Comparison of ENCODE assay signal across 15 cellular contexts in genomic region chrX:104432321-104432720, GRCh38.
"Had no signal": no experiment of that assay in that cellular context is flagged by ENCODE, and none has a peak within 500 bp of the region (broad histone marks: within the 10 kb centered on the region; RNA-seq: fewer than 3 reads in every experiment).

No MANE protein-coding gene starts in this region.

- H3K4me1 ChIP-seq: ascending aorta, right lobe of liver, spleen had no signal

- H3K27me3 ChIP-seq: ascending aorta had no signal

- H3K36me3 ChIP-seq: ascending aorta, right lobe of liver, spleen had no signal

- H3K4me3 ChIP-seq: ascending aorta, lung, right lobe of liver, spleen had no signal

- DNase-seq: activated CD4-positive, alpha-beta T cell treated with anti-CD3 and anti-CD28 coated beads for 4 hours; activated CD8-positive, alpha-beta T cell treated with anti-CD3 and anti-CD28 coated beads for 36 hours; activated naive CD4-positive, alpha-beta T cell; cortex of kidney; effector CD8-positive, alpha-beta T cell; nucleus accumbens; right lobe of liver; spleen; stimulated activated CD4-positive, alpha-beta T cell treated with anti-CD3 and anti-CD28 coated beads, Interleukin-1b, Interleukin-23, amount 100 ng/mL, for 48 hours; stimulated activated naive CD4-positive, alpha-beta T cell; substantia nigra had no signal

- ATAC-seq: activated CD8-positive, alpha-beta T cell treated with anti-CD3 and anti-CD28 coated beads for 36 hours; natural killer cell treated with Interleukin-12 subunit alpha and Interleukin-12 subunit beta and Interleukin-15 and Interleukin-18, amount 100 ng/mL, for 72 hours; right lobe of liver had no signal

- H3K27ac ChIP-seq: ascending aorta, right lobe of liver, spleen, VCaP had no signal

- H3K9me3 ChIP-seq: ascending aorta, right lobe of liver, spleen had no signal
